Comparison of ENCODE assay signal across 24 cellular contexts in genomic region chr15:26894181-26894580, GRCh38. TPM values are rescaled to one million over a fixed set of nuclear protein-coding genes. Genes with fewer than 3 reads are reported as not detected.
DNase-seq lines count a peak whose midpoint lies in the region; ATAC-seq and TF ChIP-seq lines count a peak whose summit lies in the region.
"Had no signal": no experiment of that assay in that cellular context is flagged by ENCODE, and none has a peak within 500 bp of the region (broad histone marks: within the 10 kb centered on the region; RNA-seq: fewer than 3 reads in every experiment).

No MANE protein-coding gene starts in this region.

- POLR2A ChIA-PET in GM10248 (lab: Yijun Ruan, JAX): no interaction called here

- no peak overlapping the region for H3K4me2 ChIP-seq in GM23338
- H3K4me2 ChIP-seq: BLaER1 had no signal

- H3K4me1 Mint-ChIP-seq in GM23338 (peaks cover 5% of the 10 kb centered on the region), endodermal cell (peaks cover 4% of the 10 kb centered on the region)
- H3K4me1 Mint-ChIP-seq: CD14-positive monocyte; CD4-positive, CD25-positive, alpha-beta regulatory T cell; CD8-positive, alpha-beta memory T cell had no signal

- H3K27ac Mint-ChIP-seq in GM23338 (no peak overlapping the region), endodermal cell (no peak overlapping the region)
- H3K27ac Mint-ChIP-seq: CD14-positive monocyte; CD4-positive, alpha-beta memory T cell; CD4-positive, CD25-positive, alpha-beta regulatory T cell; CD8-positive, alpha-beta memory T cell had no signal

- CTCF ChIA-PET in GM10248 (lab: Yijun Ruan, JAX): no interaction called here

- H3K27me3 ChIP-seq in GM23338 (ENCODE audit: insufficient read depth): no peaks in the 10 kb centered on the region
- no peaks in the 10 kb centered on the region for H3K27me3 ChIP-seq in endodermal cell (ENCODE audit: control insufficient read depth, insufficient read depth, low read length, poor library complexity, severe bottlenecking)
- H3K27me3 ChIP-seq: BE2C had no signal

- H3K36me3 Mint-ChIP-seq in GM23338 (ENCODE audit: low read depth): peaks cover 13% of the 10 kb centered on the region
- H3K36me3 Mint-ChIP-seq in endodermal cell (ENCODE audit: low read depth): peaks cover 2% of the 10 kb centered on the region
- H3K36me3 Mint-ChIP-seq: CD14-positive monocyte; CD4-positive, alpha-beta memory T cell; CD4-positive, CD25-positive, alpha-beta regulatory T cell; CD8-positive, alpha-beta memory T cell had no signal

- no peak overlapping the region for H2AFZ ChIP-seq in GM23338

- no peak for TF ChIP-seq CTCF in GM10248 (IDR thresholded peaks at IDR 0.05; ENCODE audit: control extremely low read depth, extremely low read depth, low read depth, missing control alignments)
- TF ChIP-seq CTCF in GM23338 (conservative IDR thresholded peaks at IDR 0.05; ENCODE audit: low read depth in 2 of 2): no peak
- TF ChIP-seq CTCF in endodermal cell (conservative IDR thresholded peaks at IDR 0.05): no peak

- no peaks in the 10 kb centered on the region for H3K36me3 ChIP-seq in GM23338 (ENCODE audit: insufficient read depth)
- H3K36me3 ChIP-seq in endodermal cell (ENCODE audit: control insufficient read depth, insufficient read depth, low read length): no peaks in the 10 kb centered on the region
- H3K36me3 ChIP-seq: BE2C, BLaER1 had no signal

- ATAC-seq in GM23338: no peak; the same call in 2 of the 3 replicates

- WGBS in endodermal cell (ENCODE audit: insufficient coverage in 1 of 2, insufficient read length in 1 of 2), 2 experiments: 94 to 97% methylated on average over 25 to 26 of the region's 26 CpGs

- H3K4me1 ChIP-seq in GM23338 (ENCODE audit: insufficient read depth) (no peaks in the 10 kb centered on the region), endodermal cell (ENCODE audit: control insufficient read depth, insufficient read depth, low read length) (no peaks in the 10 kb centered on the region)
- H3K4me1 ChIP-seq: BE2C had no signal

- H4K20me1 ChIP-seq in GM23338 (replicated peaks; ENCODE audit: insufficient read depth): no peaks in the 10 kb centered on the region; the same call in 1 of the 2 replicates
- H4K20me1 ChIP-seq: BLaER1 had no signal

- H3K27me3 Mint-ChIP-seq in GM23338 (ENCODE audit: insufficient read depth, low read depth, poor library complexity) (peaks cover 7% of the 10 kb centered on the region), endodermal cell (ENCODE audit: insufficient read depth) (peaks cover 1% of the 10 kb centered on the region)
- H3K27me3 Mint-ChIP-seq: CD4-positive, CD25-positive, alpha-beta regulatory T cell had no signal

- H3K9ac ChIP-seq in endodermal cell (ENCODE audit: extremely low read depth, low read length, poor library complexity, severe bottlenecking): no peak overlapping the region
- H3K9ac ChIP-seq: BLaER1 had no signal

- no peaks in the 10 kb centered on the region for H3K79me2 ChIP-seq in GM23338 (replicated peaks; ENCODE audit: insufficient read depth)

- H3K9me3 ChIP-seq in endodermal cell (ENCODE audit: control insufficient read depth, low read length): peaks cover 4% of the 10 kb centered on the region
- H3K9me3 ChIP-seq: BE2C had no signal

- no peak overlapping the region for H3K4me3 Mint-ChIP-seq in GM23338
- H3K4me3 Mint-ChIP-seq in endodermal cell: no peak overlapping the region
- H3K4me3 Mint-ChIP-seq: CD14-positive monocyte; CD4-positive, alpha-beta memory T cell; CD4-positive, CD25-positive, alpha-beta regulatory T cell; CD8-positive, alpha-beta memory T cell had no signal

- no peaks in the 10 kb centered on the region for H3K9me2 ChIP-seq in GM23338 (ENCODE audit: insufficient read depth)

- 0 out of 2 replicates have a peak, but pooled peaks cover 6% of the 10 kb centered on the region for H3F3A ChIP-seq in GM23338 (replicated peaks; ENCODE audit: low read depth)

- no peak overlapping the region for H3K4me3 ChIP-seq in GM23338
- no peak overlapping the region for H3K4me3 ChIP-seq in endodermal cell (ENCODE audit: low read length)
- H3K4me3 ChIP-seq: BLaER1 had no signal

- H3K9me3 Mint-ChIP-seq in GM23338 (peaks cover 2% of the 10 kb centered on the region), endodermal cell (peaks cover 2% of the 10 kb centered on the region)

- DNase-seq in GM10248 (ENCODE audit: extremely low spot score): peak; percentile 5
- DNase-seq in GM23338 (ENCODE audit: low spot score): peak; percentile 20
- peak; percentile 38 for DNase-seq in endodermal cell
- DNase-seq in NCI-H1092 (lab: John Stamatoyannopoulos, UW): no peak
- no peak for DNase-seq in NCI-H128 (lab: John Stamatoyannopoulos, UW; ENCODE audit: unreplicated experiment)
- DNase-seq in activated CD4-positive, CD25-positive, alpha-beta regulatory T cell treated with anti-CD3 and anti-CD28 coated beads, Interleukin-2, amount 50 U/mL, for 72 hours: no peak
- DNase-seq: 8988T; ACHN; BE2C; C1 segment of cervical spinal cord; CD4-positive, alpha-beta memory T cell; CD4-positive, CD25-positive, alpha-beta regulatory T cell; CD8-positive, alpha-beta memory T cell; COR-L47; DMS 273 treated with DMSO at 0.1 percent for 48 hours; DMS153; DMS53; DMS79; DND-41; EL; GDM1 had no signal

- no peak overlapping the region for H3K27ac ChIP-seq in GM23338 (ENCODE audit: low read depth)
- no peak overlapping the region for H3K27ac ChIP-seq in endodermal cell (ENCODE audit: low read depth, low read length)
- H3K27ac ChIP-seq: BLaER1 had no signal

TF ChIP-seq in GM23338, 12 proteins besides CTCF, POLR2A, EP300 and RAD21 (continues in another document):
- TF ChIP-seq EZH2 (IDR thresholded peaks at IDR 0.05; ENCODE audit: low read depth, unreplicated experiment): no peak
- TF ChIP-seq STAT1 (IDR thresholded peaks at IDR 0.05; ENCODE audit: unreplicated experiment): no peak
- TF ChIP-seq JUNB (IDR thresholded peaks at IDR 0.05; ENCODE audit: unreplicated experiment): no peak
- no peak for TF ChIP-seq REST (IDR thresholded peaks at IDR 0.05; ENCODE audit: unreplicated experiment)
- no peak for TF ChIP-seq ZNF331 (CRISPR knock-in tag; IDR thresholded peaks at IDR 0.05; ENCODE audit: low read depth)
- TF ChIP-seq ZNF114 (CRISPR knock-in tag; IDR thresholded peaks at IDR 0.05): no peak
- no peak for TF ChIP-seq CREB1 (CRISPR knock-in tag; IDR thresholded peaks at IDR 0.05; ENCODE audit: low read depth)
- no peak for TF ChIP-seq NANOG (IDR thresholded peaks at IDR 0.05; ENCODE audit: borderline replicate concordance)
- TF ChIP-seq ETS1 (IDR thresholded peaks at IDR 0.05): no peak
- no peak for TF ChIP-seq POLR2AphosphoS5 (IDR thresholded peaks at IDR 0.05; ENCODE audit: low read depth)
- no peak for TF ChIP-seq EZH2phosphoT487 (IDR thresholded peaks at IDR 0.05; ENCODE audit: unreplicated experiment)

RNA-seq across cellular contexts. Expression of gene GABRA5, which starts 27.3 kb away (rescaled TPM):
- total RNA-seq in GM23338 (2014; rRNA removed; shearing (Covaris generic)): 15.5 and 25.9 TPM in 2 replicates
- polyA plus RNA-seq in GM23338 (2016; fragmentation: Nextera tagmentation; extraction: Ambion mirVana): 6.7 and 11.5 TPM in 2 replicates
- total RNA-seq in endodermal cell: 1 to 10 TPM; 3.8 to 4.4 TPM
- 2.8 TPM for polyA plus RNA-seq in endodermal cell (2013, experiment 1 of 2)
- polyA plus RNA-seq in endodermal cell (2013, experiment 2 of 2): 2.9 TPM
- total RNA-seq: A673; CD4-positive, alpha-beta memory T cell; CD4-positive, CD25-positive, alpha-beta regulatory T cell; CD8-positive, alpha-beta memory T cell had no signal
- polyA plus RNA-seq: CD14-positive monocyte; CD4-positive, alpha-beta memory T cell; CD4-positive, CD25-positive, alpha-beta regulatory T cell; CD8-positive, alpha-beta memory T cell had no signal

Comparison
In these comparisons a context has a peak if more than half of its experiments do, and no peak if none do; other contexts are left out.
1. DNase-seq: peak in GM10248 (single experiment), GM23338 (single experiment) and endodermal cell (single experiment); none in NCI-H1092 (single experiment), NCI-H128 (single experiment) and activated CD4-positive, CD25-positive, alpha-beta regulatory T cell treated with anti-CD3 and anti-CD28 coated beads, Interleukin-2, amount 50 U/mL, for 72 hours (single experiment).